In the genomic region with DNA sequence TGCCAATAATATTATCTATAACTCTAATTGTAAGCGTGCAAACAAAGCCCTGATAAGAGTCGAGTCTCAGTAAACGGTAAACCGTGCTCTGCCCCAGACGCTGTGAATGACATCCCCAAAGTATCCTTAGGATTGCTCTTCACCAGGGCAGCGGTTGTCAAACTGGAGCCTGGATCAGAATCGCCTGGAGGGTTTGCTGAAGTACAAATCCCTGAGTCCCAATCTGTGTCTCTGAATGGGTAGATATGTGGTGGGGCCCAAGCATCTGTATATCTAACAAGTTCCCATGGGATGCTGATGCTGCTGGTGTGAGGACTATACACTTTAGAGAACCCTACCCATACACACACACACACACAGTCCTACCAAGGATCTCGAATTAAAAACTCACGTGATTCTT, we compare ENCODE assay signal across 8 cellular contexts. TPM values are rescaled to one million over a fixed set of nuclear protein-coding genes. Genes with fewer than 3 reads are reported as not detected.
DNase-seq lines count a peak whose midpoint lies in the region; ATAC-seq and TF ChIP-seq lines count a peak whose summit lies in the region.

No MANE protein-coding gene starts in this region.

- peak overlapping the region; percentile 63 for H3K27ac ChIP-seq in parathyroid adenoma

- peaks cover 7% of the 10 kb centered on the region for H3K4me1 ChIP-seq in parathyroid adenoma

- peaks cover 2% of the 10 kb centered on the region for H3K79me2 ChIP-seq in parathyroid adenoma

- in situ Hi-C loops in Caki2 (cut with HindIII; ENCODE audit: low pct_unique_long_range_greater_than_20kb, low sequenced_read_pairs): loop anchor here (25.0 kb wide), 1 partner anchor 253 kb away; no protein-coding TSS in a partner anchor

- no peak overlapping the region for H3K9ac ChIP-seq in parathyroid adenoma

- H3K9me3 ChIP-seq in parathyroid adenoma (ENCODE audit: control insufficient read depth, low read length): no peaks in the 10 kb centered on the region

- H3K36me3 ChIP-seq in parathyroid adenoma (ENCODE audit: control insufficient read depth, insufficient read depth, low read length): no peaks in the 10 kb centered on the region

- no peak for ATAC-seq in HG03432 (IDR thresholded peaks at IDR 0.05; ENCODE audit: unreplicated experiment)

- H3K27me3 ChIP-seq in parathyroid adenoma (ENCODE audit: control insufficient read depth, insufficient read depth, low read length): no peaks in the 10 kb centered on the region

- peak overlapping the region; percentile 48 for H3K4me3 ChIP-seq in parathyroid adenoma (ENCODE audit: low read depth, low read length)

- DNase-seq in Caki2 (ENCODE audit: low read depth): peak; percentile 2
- DNase-seq in NCI-H146 (lab: John Stamatoyannopoulos, UW): peak; percentile 50
- DNase-seq in cerebellar cortex (ENCODE audit: low spot score): peak; percentile 30
- DNase-seq in NCI-H2107 treated with DMSO at 0.1 percent for 48 hours (lab: John Stamatoyannopoulos, UW; ENCODE audit: unreplicated experiment): no peak
- DNase-seq in D341Med (ENCODE audit: low spot score): no peak
- no peak for DNase-seq in germinal center (ENCODE audit: low spot score)

- H2AFZ ChIP-seq in parathyroid adenoma: peak overlapping the region; percentile 99

- TF ChIP-seq CTCF in parathyroid adenoma (IDR thresholded peaks at IDR 0.05): no peak

- H3K4me2 ChIP-seq in parathyroid adenoma (ENCODE audit: low read length): peak overlapping the region; percentile 82

RNA-seq across cellular contexts. Expression of gene APBB2, which starts 0.8 kb away (rescaled TPM):
- total RNA-seq in Caki2 (2014; rRNA removed; shearing (Covaris generic); ENCODE audit: low replicate concordance): 19.8 and 24.3 TPM in 2 replicates

RNA-seq across cellular contexts. Expression of gene UCHL1, which starts 41.6 kb away (rescaled TPM):
- 2,495 and 2,581 TPM in 2 replicates for total RNA-seq in Caki2 (2014; rRNA removed; shearing (Covaris generic); ENCODE audit: low replicate concordance)

Comparison
In these comparisons a context has a peak if more than half of its experiments do, and no peak if none do; other contexts are left out.
1. DNase-seq: peak in Caki2 (single experiment), NCI-H146 (single experiment) and cerebellar cortex (single experiment); none in NCI-H2107 treated with DMSO at 0.1 percent for 48 hours (single experiment), D341Med (single experiment) and germinal center (single experiment).